In the genomic region with DNA sequence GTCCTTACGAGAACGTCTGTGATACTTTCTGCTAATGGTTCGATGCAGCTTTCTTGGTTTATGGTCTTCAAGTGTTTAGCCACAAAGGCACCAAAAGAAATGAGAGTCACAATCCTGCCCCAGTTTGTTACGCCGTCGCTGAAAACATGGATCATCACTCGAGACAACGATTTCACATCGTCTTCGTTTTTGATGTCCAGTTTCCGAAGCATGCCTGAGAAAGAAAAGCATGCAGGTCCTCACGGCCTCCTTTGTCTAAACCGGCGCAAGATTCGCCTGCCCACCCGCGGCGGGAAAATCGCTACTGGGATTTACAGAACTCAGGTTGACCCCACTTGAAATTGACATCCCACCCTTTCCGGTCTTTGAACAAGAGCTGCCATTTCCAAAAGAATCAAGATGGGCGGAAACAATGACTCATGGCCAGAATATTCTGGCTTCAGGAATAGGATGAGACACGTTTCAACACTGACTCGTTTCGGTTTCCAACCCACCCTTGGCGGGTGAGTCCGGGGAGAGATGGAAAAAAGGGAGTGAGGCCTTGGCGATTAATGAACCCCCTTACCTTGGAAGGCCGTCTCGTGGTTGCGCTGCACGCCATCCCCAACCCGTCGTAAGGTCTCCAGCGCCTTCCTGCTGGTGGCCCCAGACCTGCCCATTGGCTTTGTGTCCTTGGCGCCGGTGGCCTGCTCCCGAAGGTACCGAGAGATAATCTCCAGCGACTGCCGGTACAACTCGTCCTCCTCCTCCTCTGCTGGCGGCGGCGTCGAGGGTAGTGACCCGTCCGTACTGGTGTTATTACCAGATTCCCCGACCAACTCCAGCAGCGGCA, we compare ENCODE assay signal across 1 cellular context.
A peak's percentile ranks its signal among the peaks of the same experiment; 100 is the strongest.
TF ChIP-seq lines count a peak whose summit lies in the region.

No MANE protein-coding gene starts in this region.

TF ChIP-seq in HepG2, 621 proteins besides CTCF, POLR2A, EP300 and RAD21 (continued from another document and continues in another):
- TF ChIP-seq, protein P1, sequence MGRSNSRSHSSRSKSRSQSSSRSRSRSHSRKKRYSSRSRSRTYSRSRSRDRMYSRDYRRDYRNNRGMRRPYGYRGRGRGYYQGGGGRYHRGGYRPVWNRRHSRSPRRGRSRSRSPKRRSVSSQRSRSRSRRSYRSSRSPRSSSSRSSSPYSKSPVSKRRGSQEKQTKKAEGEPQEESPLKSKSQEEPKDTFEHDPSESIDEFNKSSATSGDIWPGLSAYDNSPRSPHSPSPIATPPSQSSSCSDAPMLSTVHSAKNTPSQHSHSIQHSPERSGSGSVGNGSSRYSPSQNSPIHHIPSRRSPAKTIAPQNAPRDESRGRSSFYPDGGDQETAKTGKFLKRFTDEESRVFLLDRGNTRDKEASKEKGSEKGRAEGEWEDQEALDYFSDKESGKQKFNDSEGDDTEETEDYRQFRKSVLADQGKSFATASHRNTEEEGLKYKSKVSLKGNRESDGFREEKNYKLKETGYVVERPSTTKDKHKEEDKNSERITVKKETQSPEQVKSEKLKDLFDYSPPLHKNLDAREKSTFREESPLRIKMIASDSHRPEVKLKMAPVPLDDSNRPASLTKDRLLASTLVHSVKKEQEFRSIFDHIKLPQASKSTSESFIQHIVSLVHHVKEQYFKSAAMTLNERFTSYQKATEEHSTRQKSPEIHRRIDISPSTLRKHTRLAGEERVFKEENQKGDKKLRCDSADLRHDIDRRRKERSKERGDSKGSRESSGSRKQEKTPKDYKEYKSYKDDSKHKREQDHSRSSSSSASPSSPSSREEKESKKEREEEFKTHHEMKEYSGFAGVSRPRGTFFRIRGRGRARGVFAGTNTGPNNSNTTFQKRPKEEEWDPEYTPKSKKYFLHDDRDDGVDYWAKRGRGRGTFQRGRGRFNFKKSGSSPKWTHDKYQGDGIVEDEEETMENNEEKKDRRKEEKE (IDR thresholded peaks at IDR 0.05): no peak
- no peak for TF ChIP-seq ZNF354B (CRISPR knock-in tag; IDR thresholded peaks at IDR 0.05)
- no peak for TF ChIP-seq AKAP8 (CRISPR knock-in tag; IDR thresholded peaks at IDR 0.05)
- TF ChIP-seq PTBP1 (IDR thresholded peaks at IDR 0.05; ENCODE audit: low read depth, low read length, poor library complexity, severe bottlenecking): no peak
- TF ChIP-seq PPARG (CRISPR knock-in tag; conservative IDR thresholded peaks at IDR 0.05): no peak
- no peak for TF ChIP-seq ZNF292 (CRISPR knock-in tag; IDR thresholded peaks at IDR 0.05; ENCODE audit: borderline replicate concordance, low read depth)
- TF ChIP-seq HMG20B (CRISPR knock-in tag; conservative IDR thresholded peaks at IDR 0.05): no peak
- TF ChIP-seq ZNF367 (CRISPR knock-in tag; IDR thresholded peaks at IDR 0.05; ENCODE audit: borderline replicate concordance): no peak
- TF ChIP-seq ZNF746 (CRISPR knock-in tag; IDR thresholded peaks at IDR 0.05): no peak
- TF ChIP-seq RFX5 (IDR thresholded peaks at IDR 0.05; ENCODE audit: low read depth, low read length): no peak
- TF ChIP-seq, protein P2, sequence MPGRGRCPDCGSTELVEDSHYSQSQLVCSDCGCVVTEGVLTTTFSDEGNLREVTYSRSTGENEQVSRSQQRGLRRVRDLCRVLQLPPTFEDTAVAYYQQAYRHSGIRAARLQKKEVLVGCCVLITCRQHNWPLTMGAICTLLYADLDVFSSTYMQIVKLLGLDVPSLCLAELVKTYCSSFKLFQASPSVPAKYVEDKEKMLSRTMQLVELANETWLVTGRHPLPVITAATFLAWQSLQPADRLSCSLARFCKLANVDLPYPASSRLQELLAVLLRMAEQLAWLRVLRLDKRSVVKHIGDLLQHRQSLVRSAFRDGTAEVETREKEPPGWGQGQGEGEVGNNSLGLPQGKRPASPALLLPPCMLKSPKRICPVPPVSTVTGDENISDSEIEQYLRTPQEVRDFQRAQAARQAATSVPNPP (CRISPR knock-in tag; IDR thresholded peaks at IDR 0.05): 0 out of 2 replicates have a peak, but pooled peaks have one; percentile 39
- TF ChIP-seq SALL2 (CRISPR knock-in tag; IDR thresholded peaks at IDR 0.05): no peak
- TF ChIP-seq ZNF335 (CRISPR knock-in tag; IDR thresholded peaks at IDR 0.05): no peak
- TF ChIP-seq, protein P3, sequence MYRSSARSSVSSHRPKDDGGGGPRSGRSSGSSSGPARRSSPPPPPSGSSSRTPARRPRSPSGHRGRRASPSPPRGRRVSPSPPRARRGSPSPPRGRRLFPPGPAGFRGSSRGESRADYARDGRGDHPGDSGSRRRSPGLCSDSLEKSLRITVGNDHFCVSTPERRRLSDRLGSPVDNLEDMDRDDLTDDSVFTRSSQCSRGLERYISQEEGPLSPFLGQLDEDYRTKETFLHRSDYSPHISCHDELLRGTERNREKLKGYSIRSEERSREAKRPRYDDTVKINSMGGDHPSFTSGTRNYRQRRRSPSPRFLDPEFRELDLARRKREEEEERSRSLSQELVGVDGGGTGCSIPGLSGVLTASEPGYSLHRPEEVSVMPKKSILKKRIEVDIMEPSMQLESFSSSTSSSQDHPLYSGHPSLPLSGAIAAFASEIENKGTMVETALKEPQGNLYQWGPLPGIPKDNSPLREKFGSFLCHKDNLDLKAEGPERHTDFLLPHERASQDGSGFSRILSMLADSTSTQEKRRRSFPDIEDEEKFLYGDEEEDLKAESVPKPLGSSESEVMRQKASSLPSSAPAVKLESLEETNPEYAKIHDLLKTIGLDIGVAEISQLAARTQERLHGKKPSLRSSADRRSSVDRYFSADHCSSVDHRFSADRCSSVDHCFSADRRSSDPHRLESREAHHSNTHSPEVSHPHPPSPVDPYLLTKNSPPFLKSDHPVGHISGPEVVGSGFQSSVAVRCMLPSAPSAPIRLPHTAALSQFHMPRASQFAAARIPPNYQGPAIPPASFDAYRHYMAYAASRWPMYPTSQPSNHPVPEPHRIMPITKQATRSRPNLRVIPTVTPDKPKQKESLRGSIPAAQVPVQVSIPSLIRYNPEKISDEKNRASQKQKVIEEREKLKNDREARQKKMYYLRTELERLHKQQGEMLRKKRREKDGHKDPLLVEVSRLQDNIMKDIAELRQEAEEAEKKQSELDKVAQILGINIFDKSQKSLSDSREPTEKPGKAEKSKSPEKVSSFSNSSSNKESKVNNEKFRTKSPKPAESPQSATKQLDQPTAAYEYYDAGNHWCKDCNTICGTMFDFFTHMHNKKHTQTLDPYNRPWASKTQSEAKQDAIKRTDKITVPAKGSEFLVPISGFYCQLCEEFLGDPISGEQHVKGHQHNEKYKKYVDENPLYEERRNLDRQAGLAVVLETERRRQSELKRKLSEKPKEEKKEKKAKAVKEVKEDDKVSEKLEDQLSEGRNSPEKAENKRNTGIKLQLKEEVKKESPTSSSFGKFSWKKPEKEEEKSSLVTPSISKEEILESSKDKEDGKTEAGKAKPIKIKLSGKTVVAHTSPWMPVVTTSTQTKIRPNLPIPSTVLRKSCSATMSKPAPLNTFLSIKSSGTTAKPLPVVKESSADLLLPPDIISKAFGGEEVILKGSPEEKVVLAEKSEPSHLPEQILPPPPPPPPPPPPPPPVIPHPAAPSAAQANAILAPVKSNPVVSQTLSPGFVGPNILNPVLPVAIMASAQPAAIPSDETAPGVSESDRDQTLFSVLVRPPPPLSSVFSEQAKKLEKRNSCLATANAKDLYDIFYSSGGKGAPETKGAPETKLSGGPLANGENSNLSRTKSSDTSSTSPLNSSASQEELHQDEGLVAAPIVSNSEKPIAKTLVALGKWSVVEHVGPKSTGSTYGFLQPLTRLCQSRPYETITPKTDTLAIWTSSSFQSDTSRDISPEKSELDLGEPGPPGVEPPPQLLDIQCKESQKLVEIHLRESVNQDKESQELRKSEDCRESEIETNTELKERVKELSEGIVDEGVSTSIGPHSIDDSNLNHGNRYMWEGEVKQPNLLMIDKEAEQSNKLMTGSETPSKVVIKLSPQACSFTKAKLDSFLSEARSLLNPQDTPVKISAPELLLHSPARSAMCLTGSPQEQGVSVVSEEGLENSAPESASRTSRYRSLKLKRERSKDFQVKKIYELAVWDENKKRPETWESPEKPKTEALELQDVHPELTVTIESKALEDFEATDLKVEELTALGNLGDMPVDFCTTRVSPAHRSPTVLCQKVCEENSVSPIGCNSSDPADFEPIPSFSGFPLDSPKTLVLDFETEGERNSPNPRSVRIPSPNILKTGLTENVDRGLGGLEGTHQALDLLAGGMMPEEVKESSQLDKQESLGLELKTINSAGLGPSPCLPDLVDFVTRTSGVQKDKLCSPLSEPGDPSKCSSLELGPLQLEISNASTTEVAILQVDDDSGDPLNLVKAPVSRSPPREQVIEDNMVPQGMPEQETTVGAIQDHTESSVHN (CRISPR knock-in tag; IDR thresholded peaks at IDR 0.05): no peak
- TF ChIP-seq ZNF570 (CRISPR knock-in tag; IDR thresholded peaks at IDR 0.05; ENCODE audit: borderline replicate concordance): no peak
- TF ChIP-seq, protein P4, sequence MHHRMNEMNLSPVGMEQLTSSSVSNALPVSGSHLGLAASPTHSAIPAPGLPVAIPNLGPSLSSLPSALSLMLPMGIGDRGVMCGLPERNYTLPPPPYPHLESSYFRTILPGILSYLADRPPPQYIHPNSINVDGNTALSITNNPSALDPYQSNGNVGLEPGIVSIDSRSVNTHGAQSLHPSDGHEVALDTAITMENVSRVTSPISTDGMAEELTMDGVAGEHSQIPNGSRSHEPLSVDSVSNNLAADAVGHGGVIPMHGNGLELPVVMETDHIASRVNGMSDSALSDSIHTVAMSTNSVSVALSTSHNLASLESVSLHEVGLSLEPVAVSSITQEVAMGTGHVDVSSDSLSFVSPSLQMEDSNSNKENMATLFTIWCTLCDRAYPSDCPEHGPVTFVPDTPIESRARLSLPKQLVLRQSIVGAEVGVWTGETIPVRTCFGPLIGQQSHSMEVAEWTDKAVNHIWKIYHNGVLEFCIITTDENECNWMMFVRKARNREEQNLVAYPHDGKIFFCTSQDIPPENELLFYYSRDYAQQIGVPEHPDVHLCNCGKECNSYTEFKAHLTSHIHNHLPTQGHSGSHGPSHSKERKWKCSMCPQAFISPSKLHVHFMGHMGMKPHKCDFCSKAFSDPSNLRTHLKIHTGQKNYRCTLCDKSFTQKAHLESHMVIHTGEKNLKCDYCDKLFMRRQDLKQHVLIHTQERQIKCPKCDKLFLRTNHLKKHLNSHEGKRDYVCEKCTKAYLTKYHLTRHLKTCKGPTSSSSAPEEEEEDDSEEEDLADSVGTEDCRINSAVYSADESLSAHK (CRISPR knock-in tag; IDR thresholded peaks at IDR 0.05; ENCODE audit: borderline replicate concordance): no peak
- TF ChIP-seq JUND (CRISPR knock-in tag; IDR thresholded peaks at IDR 0.05): peak; percentile 73
- TF ChIP-seq, protein P5, sequence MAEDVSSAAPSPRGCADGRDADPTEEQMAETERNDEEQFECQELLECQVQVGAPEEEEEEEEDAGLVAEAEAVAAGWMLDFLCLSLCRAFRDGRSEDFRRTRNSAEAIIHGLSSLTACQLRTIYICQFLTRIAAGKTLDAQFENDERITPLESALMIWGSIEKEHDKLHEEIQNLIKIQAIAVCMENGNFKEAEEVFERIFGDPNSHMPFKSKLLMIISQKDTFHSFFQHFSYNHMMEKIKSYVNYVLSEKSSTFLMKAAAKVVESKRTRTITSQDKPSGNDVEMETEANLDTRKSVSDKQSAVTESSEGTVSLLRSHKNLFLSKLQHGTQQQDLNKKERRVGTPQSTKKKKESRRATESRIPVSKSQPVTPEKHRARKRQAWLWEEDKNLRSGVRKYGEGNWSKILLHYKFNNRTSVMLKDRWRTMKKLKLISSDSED (CRISPR knock-in tag; IDR thresholded peaks at IDR 0.05): no peak
- no peak for TF ChIP-seq PHB2 (IDR thresholded peaks at IDR 0.05; ENCODE audit: partially characterized antibody)
- TF ChIP-seq SSRP1 (CRISPR knock-in tag; IDR thresholded peaks at IDR 0.05): no peak; the same call in 1 of the 2 replicates
- no peak for TF ChIP-seq SYNCRIP (IDR thresholded peaks at IDR 0.05; ENCODE audit: insufficient read depth, low read depth, low read length)
- TF ChIP-seq, protein P6, sequence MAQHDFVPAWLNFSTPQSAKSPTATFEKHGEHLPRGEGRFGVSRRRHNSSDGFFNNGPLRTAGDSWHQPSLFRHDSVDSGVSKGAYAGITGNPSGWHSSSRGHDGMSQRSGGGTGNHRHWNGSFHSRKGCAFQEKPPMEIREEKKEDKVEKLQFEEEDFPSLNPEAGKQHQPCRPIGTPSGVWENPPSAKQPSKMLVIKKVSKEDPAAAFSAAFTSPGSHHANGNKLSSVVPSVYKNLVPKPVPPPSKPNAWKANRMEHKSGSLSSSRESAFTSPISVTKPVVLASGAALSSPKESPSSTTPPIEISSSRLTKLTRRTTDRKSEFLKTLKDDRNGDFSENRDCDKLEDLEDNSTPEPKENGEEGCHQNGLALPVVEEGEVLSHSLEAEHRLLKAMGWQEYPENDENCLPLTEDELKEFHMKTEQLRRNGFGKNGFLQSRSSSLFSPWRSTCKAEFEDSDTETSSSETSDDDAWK (CRISPR knock-in tag; IDR thresholded peaks at IDR 0.05): no peak
- TF ChIP-seq TMF1 (CRISPR knock-in tag; IDR thresholded peaks at IDR 0.05; ENCODE audit: low read depth): 0 out of 2 replicates have a peak, but pooled peaks have one; percentile 2
- TF ChIP-seq IKZF1 (IDR thresholded peaks at IDR 0.05): no peak
- TF ChIP-seq REPIN1 (CRISPR knock-in tag; IDR thresholded peaks at IDR 0.05; ENCODE audit: borderline replicate concordance, low read depth): no peak
- no peak for TF ChIP-seq ZBTB20 (CRISPR knock-in tag; IDR thresholded peaks at IDR 0.05; ENCODE audit: borderline replicate concordance, low read depth)
- no peak for TF ChIP-seq ELF4 (CRISPR knock-in tag; IDR thresholded peaks at IDR 0.05; ENCODE audit: borderline replicate concordance)
- TF ChIP-seq, protein P7, sequence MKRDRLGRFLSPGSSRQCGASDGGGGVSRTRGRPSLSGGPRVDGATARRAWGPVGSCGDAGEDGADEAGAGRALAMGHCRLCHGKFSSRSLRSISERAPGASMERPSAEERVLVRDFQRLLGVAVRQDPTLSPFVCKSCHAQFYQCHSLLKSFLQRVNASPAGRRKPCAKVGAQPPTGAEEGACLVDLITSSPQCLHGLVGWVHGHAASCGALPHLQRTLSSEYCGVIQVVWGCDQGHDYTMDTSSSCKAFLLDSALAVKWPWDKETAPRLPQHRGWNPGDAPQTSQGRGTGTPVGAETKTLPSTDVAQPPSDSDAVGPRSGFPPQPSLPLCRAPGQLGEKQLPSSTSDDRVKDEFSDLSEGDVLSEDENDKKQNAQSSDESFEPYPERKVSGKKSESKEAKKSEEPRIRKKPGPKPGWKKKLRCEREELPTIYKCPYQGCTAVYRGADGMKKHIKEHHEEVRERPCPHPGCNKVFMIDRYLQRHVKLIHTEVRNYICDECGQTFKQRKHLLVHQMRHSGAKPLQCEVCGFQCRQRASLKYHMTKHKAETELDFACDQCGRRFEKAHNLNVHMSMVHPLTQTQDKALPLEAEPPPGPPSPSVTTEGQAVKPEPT (CRISPR knock-in tag; IDR thresholded peaks at IDR 0.05; ENCODE audit: low read depth): no peak
- TF ChIP-seq MED8 (CRISPR knock-in tag; IDR thresholded peaks at IDR 0.05; ENCODE audit: insufficient replicate concordance): no peak
- 0 out of 2 replicates have a peak, but pooled peaks have one; percentile 13 for TF ChIP-seq ZFP90 (CRISPR knock-in tag; IDR thresholded peaks at IDR 0.05; ENCODE audit: borderline replicate concordance)
- no peak for TF ChIP-seq ZNF883 (CRISPR knock-in tag; IDR thresholded peaks at IDR 0.05; ENCODE audit: not compliant biosample characterization)
- TF ChIP-seq ZNF17 (CRISPR knock-in tag; IDR thresholded peaks at IDR 0.05): no peak
- TF ChIP-seq ZNF589 (CRISPR knock-in tag; conservative IDR thresholded peaks at IDR 0.05): no peak
- TF ChIP-seq MEIS2 (CRISPR knock-in tag; IDR thresholded peaks at IDR 0.05): no peak; the same call in 1 of the 2 replicates
- no peak for TF ChIP-seq ATAD3A (CRISPR knock-in tag; IDR thresholded peaks at IDR 0.05)
